Comparison of ENCODE assay signal across 1 cellular context in the genomic region with DNA sequence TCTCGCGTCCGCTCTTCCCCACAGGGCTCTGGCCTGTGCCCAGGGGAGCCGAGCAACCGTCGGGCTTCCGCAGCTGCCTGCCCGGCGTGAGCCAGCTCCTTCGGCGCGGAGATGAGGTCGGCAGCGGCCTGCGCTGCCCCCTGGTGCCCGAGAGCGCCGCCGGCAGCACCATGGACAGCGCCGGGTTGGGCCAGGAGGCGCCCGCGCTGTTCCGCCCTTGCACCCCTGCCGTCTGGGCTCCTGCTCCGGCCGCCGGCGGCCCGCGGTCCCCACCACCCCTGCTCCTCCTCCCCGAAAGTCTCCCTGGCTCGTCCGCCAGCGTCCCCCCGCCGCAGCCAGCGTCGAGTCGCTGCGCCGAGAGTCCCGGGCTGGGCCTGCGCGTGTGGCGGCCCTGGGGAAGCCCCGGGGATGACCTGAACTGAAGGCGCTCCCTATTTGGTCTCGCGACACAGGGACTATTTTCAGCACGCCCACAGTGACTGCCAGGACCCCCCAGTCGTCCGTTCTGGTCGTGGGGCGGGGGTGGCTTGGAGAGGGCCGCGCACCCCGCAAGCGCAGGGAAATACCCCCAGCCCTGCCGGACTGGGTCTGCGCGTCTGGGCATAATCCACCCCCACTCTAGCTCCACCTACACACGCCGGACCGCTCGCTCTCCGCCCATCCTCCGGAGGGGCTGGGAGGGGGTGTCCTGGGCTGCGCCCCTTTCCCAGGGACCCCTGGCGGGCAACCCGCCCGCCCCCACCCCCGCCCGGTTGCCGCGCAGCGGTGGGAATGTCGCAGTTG.
TF ChIP-seq lines count a peak whose summit lies in the region.

No MANE protein-coding gene starts in this region.

TF ChIP-seq in H1, 55 proteins besides CTCF, POLR2A, EP300 and RAD21:
- TF ChIP-seq TBP (IDR thresholded peaks at IDR 0.05; ENCODE audit: low read depth, low read length): peak; percentile 55; the same call in 1 of the 2 replicates
- peak; percentile 53 for TF ChIP-seq CTBP2 (IDR thresholded peaks at IDR 0.05; ENCODE audit: borderline replicate concordance, insufficient read depth, insufficient read length, low read length)
- TF ChIP-seq CHD2 (IDR thresholded peaks at IDR 0.05; ENCODE audit: low read length): peak; percentile 7; the same call in 1 of the 2 replicates
- peak; percentile 76; the same call in 1 of the 2 replicates for TF ChIP-seq GABPA (IDR thresholded peaks at IDR 0.05; ENCODE audit: borderline replicate concordance, insufficient read depth, low read length)
- TF ChIP-seq BRCA1 (IDR thresholded peaks at IDR 0.05; ENCODE audit: low read depth, low read length): no peak
- TF ChIP-seq SIN3A (conservative IDR thresholded peaks at IDR 0.05 in 1 of 2, IDR thresholded peaks at IDR 0.05 in 1 of 2; ENCODE audit: low read depth in 1 of 2, low read length in 2 of 2): peak; percentile 99
- peak; percentile 55 for TF ChIP-seq YY1 (IDR thresholded peaks at IDR 0.05; ENCODE audit: low read depth, low read length)
- peak; percentile 44 for TF ChIP-seq KDM4A (IDR thresholded peaks at IDR 0.05; ENCODE audit: low read depth, low read length, severe bottlenecking)
- TF ChIP-seq CHD1 (IDR thresholded peaks at IDR 0.05; ENCODE audit: low read depth, low read length): no peak
- TF ChIP-seq ASH2L (IDR thresholded peaks at IDR 0.05; ENCODE audit: low read length): peak; percentile 49
- TF ChIP-seq CEBPB (IDR thresholded peaks at IDR 0.05; ENCODE audit: low read depth, low read length): no peak
- no peak for TF ChIP-seq SIX5 (IDR thresholded peaks at IDR 0.05; ENCODE audit: low read depth, low read length)
- peak; percentile 90 to 98; a peak in 2 of 4 replicates for TF ChIP-seq HDAC2 (IDR thresholded peaks at IDR 0.05; ENCODE audit: borderline replicate concordance in 1 of 2, low read depth in 2 of 2, low read length in 2 of 2)
- 0 out of 2 replicates have a peak, but pooled peaks have one; percentile 11 for TF ChIP-seq SP4 (IDR thresholded peaks at IDR 0.05; ENCODE audit: low read length)
- TF ChIP-seq, protein P1, sequence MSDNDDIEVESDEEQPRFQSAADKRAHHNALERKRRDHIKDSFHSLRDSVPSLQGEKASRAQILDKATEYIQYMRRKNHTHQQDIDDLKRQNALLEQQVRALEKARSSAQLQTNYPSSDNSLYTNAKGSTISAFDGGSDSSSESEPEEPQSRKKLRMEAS (IDR thresholded peaks at IDR 0.05): peak; percentile 70
- TF ChIP-seq SIRT6 (IDR thresholded peaks at IDR 0.05; ENCODE audit: low read length): no peak
- no peak for TF ChIP-seq CREB1 (IDR thresholded peaks at IDR 0.05)
- TF ChIP-seq TAF7 (optimal IDR thresholded peaks at IDR 0.05; ENCODE audit: borderline replicate concordance, low read depth, low read length): peak; percentile 83
- 0 out of 2 replicates have a peak, but pooled peaks have one; percentile 47 for TF ChIP-seq RXRA (IDR thresholded peaks at IDR 0.05; ENCODE audit: insufficient read depth, low read depth, low read length)
- 0 out of 2 replicates have a peak, but pooled peaks have one; percentile 76 for TF ChIP-seq RBBP5 (IDR thresholded peaks at IDR 0.05; ENCODE audit: borderline replicate concordance, low read depth, low read length)
- 0 out of 2 replicates have a peak, but pooled peaks have one; percentile 37 for TF ChIP-seq POLR2AphosphoS5 (IDR thresholded peaks at IDR 0.05; ENCODE audit: low read depth, low read length)
